11 cellular contexts compared by ENCODE assay signal in the genomic region with DNA sequence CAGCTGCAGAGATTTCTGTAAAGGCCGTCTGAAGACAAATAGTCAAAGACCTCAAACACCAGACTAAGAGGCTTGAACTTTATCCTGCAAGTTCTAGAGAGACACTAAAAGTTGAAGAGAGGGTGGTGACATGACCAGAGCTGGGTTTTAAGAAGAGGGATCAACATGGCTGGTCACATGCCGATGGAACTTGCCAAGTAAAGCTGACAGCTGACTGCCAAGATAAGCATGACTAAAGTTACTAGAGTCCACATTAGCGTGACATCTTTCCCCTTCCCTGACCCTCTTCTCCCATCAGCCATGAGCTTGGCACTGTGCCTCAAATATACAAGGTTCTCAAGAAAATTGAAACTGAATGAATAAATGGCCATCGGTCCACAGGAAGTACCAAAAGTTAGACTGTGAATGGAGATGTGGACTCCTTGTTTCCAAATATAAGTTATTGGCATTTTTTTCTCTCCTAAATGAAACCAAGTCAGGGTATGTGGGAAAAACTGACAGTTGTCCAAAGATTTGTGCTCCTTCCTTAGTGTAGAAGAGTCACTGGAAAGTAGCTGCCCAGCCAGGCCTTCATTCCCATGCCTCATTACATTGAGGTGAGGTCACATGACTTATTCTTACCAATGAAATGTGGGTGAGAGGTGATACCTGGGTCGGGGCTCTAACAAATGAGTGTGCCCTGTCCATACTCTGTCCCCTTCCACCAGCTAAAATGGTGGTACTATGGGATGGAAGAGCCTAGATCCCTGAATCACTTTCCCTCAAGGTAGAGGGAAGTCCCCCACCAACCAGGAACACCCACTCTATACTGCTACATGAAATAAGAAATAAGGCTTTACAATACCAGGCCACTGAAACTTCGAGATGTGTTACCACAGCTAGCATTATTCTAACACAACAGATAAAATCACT. TPM values are rescaled to one million over a fixed set of nuclear protein-coding genes. Genes with fewer than 3 reads are reported as not detected.
DNase-seq lines count a peak whose midpoint lies in the region; ATAC-seq and TF ChIP-seq lines count a peak whose summit lies in the region.
"Had no signal": no experiment of that assay in that cellular context is flagged by ENCODE, and none has a peak within 500 bp of the region (broad histone marks: within the 10 kb centered on the region; RNA-seq: fewer than 3 reads in every experiment).

No MANE protein-coding gene starts in this region.

- H3K27me3 ChIP-seq in colonic mucosa (no peaks in the 10 kb centered on the region), left lung (no peaks in the 10 kb centered on the region), thoracic aorta (replicated peaks; ENCODE audit: insufficient read depth) (no peaks in the 10 kb centered on the region), neuronal stem cell (ENCODE audit: control insufficient read depth in 3 of 3, insufficient read depth in 3 of 3, low read depth in 1 of 3, low read length in 3 of 3) (no peaks in the 10 kb centered on the region)
- H3K27me3 ChIP-seq: neutrophil had no signal

- no peak overlapping the region for H4K8ac ChIP-seq in neuronal stem cell (ENCODE audit: low read depth, low read length)

- no peak overlapping the region for H3K4ac ChIP-seq in neuronal stem cell (ENCODE audit: low read length)

- no peak for TF ChIP-seq CTCF in colonic mucosa (IDR thresholded peaks at IDR 0.05)
- TF ChIP-seq CTCF in left lung (IDR thresholded peaks at IDR 0.05): no peak
- TF ChIP-seq CTCF in thoracic aorta (IDR thresholded peaks at IDR 0.05): no peak

- DNase-seq in DMS 273 (lab: John Stamatoyannopoulos, UW; ENCODE audit: unreplicated experiment): peak; percentile 17
- DNase-seq in DMS 273 treated with DMSO at 0.1 percent for 48 hours (lab: John Stamatoyannopoulos, UW): no peak
- no peak for DNase-seq in colonic mucosa
- DNase-seq in left lung: no peak
- DNase-seq in thoracic aorta (ENCODE audit: low spot score): no peak
- no peak for DNase-seq in stimulated activated CD4-positive, alpha-beta T cell treated with anti-CD3 and anti-CD28 coated beads, Interleukin-4, amount 100 ng/mL, for 1 hour
- DNase-seq in neuronal stem cell (ENCODE audit: low spot score): no peak
- DNase-seq: NCI-H1105 had no signal

- H3K79me1 ChIP-seq in neuronal stem cell (ENCODE audit: low read depth, low read length): peaks cover 3% of the 10 kb centered on the region

- no peak overlapping the region for H4K91ac ChIP-seq in neuronal stem cell (ENCODE audit: low read depth, low read length, poor library complexity)

- ATAC-seq in left lung (no peak), thoracic aorta (ENCODE audit: insufficient number of reproducible peaks, low FRiP score, low read depth) (no peak), GM18868 (IDR thresholded peaks at IDR 0.05; ENCODE audit: unreplicated experiment) (no peak)

- intact Hi-C loops in colonic mucosa (cut with DNase I): no loop called here
- intact Hi-C loops in left lung (cut with DNase I): no loop called here

- whole genome bisulfite sequencing in neuronal stem cell (ENCODE audit: extremely low coverage in 2 of 2, insufficient read length in 2 of 2, insufficient replicate concordance in 1 of 2), 2 donors: no CpG with 5 or more reads among the region's 6 CpGs

- no peak overlapping the region for H3K14ac ChIP-seq in neuronal stem cell (ENCODE audit: low read length)

- H3K27ac ChIP-seq in colonic mucosa (peak overlapping the region; percentile 24), left lung (peak overlapping the region; percentile 48 to 71), thoracic aorta (peak overlapping the region; percentile 88 to 93), neuronal stem cell (replicated peaks; ENCODE audit: low read length) (no peak overlapping the region)
- H3K27ac ChIP-seq: 22Rv1, neutrophil had no signal

- H3K4me1 ChIP-seq in colonic mucosa (peaks cover 9% of the 10 kb centered on the region), left lung (peaks cover 17 to 61% of the 10 kb centered on the region in 2 donors), thoracic aorta (ENCODE audit: control insufficient read depth in 1 of 2, low read depth in 2 of 2) (peaks cover 55 to 88% of the 10 kb centered on the region in 2 donors), neuronal stem cell (ENCODE audit: control insufficient read depth in 2 of 2, insufficient read depth in 1 of 2, low read depth in 1 of 2, low read length in 2 of 2) (peaks cover 0 to 13% of the 10 kb centered on the region in 2 donors)

- no peak overlapping the region for H3K4me2 ChIP-seq in neuronal stem cell (ENCODE audit: insufficient read depth, low read length, poor library complexity, severe bottlenecking)

- no peaks in the 10 kb centered on the region for H3K9me3 ChIP-seq in colonic mucosa
- no peaks in the 10 kb centered on the region for H3K9me3 ChIP-seq in left lung
- H3K9me3 ChIP-seq in thoracic aorta: no peaks in the 10 kb centered on the region
- H3K9me3 ChIP-seq in neuronal stem cell (replicated peaks in 1 of 2; ENCODE audit: control insufficient read depth in 2 of 2, insufficient read depth in 1 of 2, low read depth in 1 of 2, low read length in 2 of 2): no peaks in the 10 kb centered on the region
- H3K9me3 ChIP-seq: neutrophil had no signal

- H3K36me3 ChIP-seq in colonic mucosa (no peaks in the 10 kb centered on the region), left lung (no peaks in the 10 kb centered on the region), thoracic aorta (no peaks in the 10 kb centered on the region), neuronal stem cell (replicated peaks in 1 of 2; ENCODE audit: control insufficient read depth in 2 of 2, insufficient read depth in 2 of 2, low read length in 2 of 2) (peaks cover 0 to 5% of the 10 kb centered on the region in 2 donors)
- H3K36me3 ChIP-seq: neutrophil had no signal

- H2BK5ac ChIP-seq in neuronal stem cell (ENCODE audit: low read length): no peak overlapping the region

- no peak overlapping the region for H2BK120ac ChIP-seq in neuronal stem cell (ENCODE audit: low read depth, low read length)

- H3K9ac ChIP-seq in colonic mucosa (ENCODE audit: low read depth in 2 of 2, low read length in 2 of 2) (no peak overlapping the region), neuronal stem cell (ENCODE audit: low read depth, low read length, poor library complexity) (no peak overlapping the region)

- no peak overlapping the region for H2AK5ac ChIP-seq in neuronal stem cell (ENCODE audit: low read depth, low read length)

- H3K4me3 ChIP-seq in colonic mucosa: no peak overlapping the region
- H3K4me3 ChIP-seq in left lung: no peak overlapping the region
- H3K4me3 ChIP-seq in thoracic aorta: no peak overlapping the region
- H3K4me3 ChIP-seq in neuronal stem cell (ENCODE audit: low read length in 2 of 2): no peak overlapping the region

- no peak overlapping the region for H2BK15ac ChIP-seq in neuronal stem cell (ENCODE audit: low read length)

- H2BK12ac ChIP-seq in neuronal stem cell (ENCODE audit: low read length): no peak overlapping the region

- no peak overlapping the region for H2AFZ ChIP-seq in neuronal stem cell (ENCODE audit: low read length)

- no peak overlapping the region for H3K23ac ChIP-seq in neuronal stem cell (ENCODE audit: low read depth, low read length, poor library complexity)

- no peak overlapping the region for H3K18ac ChIP-seq in neuronal stem cell (ENCODE audit: low read length)

RNA-seq across cellular contexts. Expression of gene XPNPEP1, which starts 24.4 kb away (rescaled TPM):
- total RNA-seq in colonic mucosa (100 to 1,000 TPM; 122 to 127 TPM), left lung (10 to 100 TPM; 49.0 to 50.7 TPM), thoracic aorta (10 to 100 TPM; 36.0 to 86.0 TPM)
- polyA plus RNA-seq in neuronal stem cell (2013, experiment 1 of 2): 42.0 TPM
- 39.6 TPM for polyA plus RNA-seq in neuronal stem cell (2013, experiment 2 of 2)
